ENCODE assay signal across 3 cellular contexts in genomic region chr4:176293660-176294059, GRCh38.
TF ChIP-seq lines count a peak whose summit lies in the region.

No MANE protein-coding gene starts in this region.

TF ChIP-seq in A549, 52 proteins besides CTCF, POLR2A, EP300 and RAD21:
- TF ChIP-seq MAFK (IDR thresholded peaks at IDR 0.05; ENCODE audit: partially characterized antibody), result peak; percentile 85
- no peak for TF ChIP-seq NR3C1 (IDR thresholded peaks at IDR 0.05)

TF ChIP-seq in IMR-90, 13 proteins besides CTCF, POLR2A, EP300 and RAD21:
- TF ChIP-seq CEBPB (IDR thresholded peaks at IDR 0.05; ENCODE audit: low read depth, low read length) (no peak), MAZ (IDR thresholded peaks at IDR 0.05; ENCODE audit: borderline replicate concordance, low read depth, low read length) (no peak), CHD1 (IDR thresholded peaks at IDR 0.05; ENCODE audit: low read depth, low read length) (no peak), NFE2L2 (IDR thresholded peaks at IDR 0.05; ENCODE audit: low read depth, low read length) (no peak), RFX5 (IDR thresholded peaks at IDR 0.05; ENCODE audit: low read depth, low read length) (no peak), FOS (IDR thresholded peaks at IDR 0.05; ENCODE audit: low read depth, low read length) (no peak), MAFK (IDR thresholded peaks at IDR 0.05; ENCODE audit: low read depth, low read length) (peak; percentile 79)

TF ChIP-seq in K562, 482 proteins besides CTCF, POLR2A, EP300 and RAD21:
- TF ChIP-seq MAFF (IDR thresholded peaks at IDR 0.05; ENCODE audit: low read length) (peak; percentile 75), MAFK (IDR thresholded peaks at IDR 0.05; ENCODE audit: low read length) (peak; percentile 61), MAFG (tag; conservative IDR thresholded peaks at IDR 0.05) (peak; percentile 81), L3MBTL2 (IDR thresholded peaks at IDR 0.05) (no peak), C11orf30 (IDR thresholded peaks at IDR 0.05; ENCODE audit: low read depth) (peak; percentile 80), ZNF316 (IDR thresholded peaks at IDR 0.05) (peak; percentile 91), FOXO4 (CRISPR knock-in tag; IDR thresholded peaks at IDR 0.05) (no peak)
